ENCODE assay signal across 10 cellular contexts in genomic region chr3:53844262-53845102, GRCh38. TPM values are rescaled to one million over a fixed set of nuclear protein-coding genes. Genes with fewer than 3 reads are reported as not detected.
A peak's percentile ranks its signal among the peaks of the same experiment; 100 is the strongest.
DNase-seq lines count a peak whose midpoint lies in the region; ATAC-seq and TF ChIP-seq lines count a peak whose summit lies in the region.
"Had no signal": no experiment of that assay in that cellular context is flagged by ENCODE, and none has a peak within 500 bp of the region (broad histone marks: within the 10 kb centered on the region; RNA-seq: fewer than 3 reads in every experiment).

No MANE protein-coding gene starts in this region.

- H3K9me2 ChIP-seq in OCI-LY7 (ENCODE audit: insufficient read depth, low read length), result no peaks in the 10 kb centered on the region

- H3K4me1 Mint-ChIP-seq in activated CD4-positive, alpha-beta memory T cell treated with anti-CD3 and anti-CD28 coated beads, Interleukin-2, amount 10 ng/mL, durations not matched to agents 7 days and 5 days, result peaks cover 14% of the 10 kb centered on the region
- H3K4me1 Mint-ChIP-seq in activated CD4-positive, alpha-beta memory T cell treated with anti-CD3 and anti-CD28 coated beads for 36 hours (ENCODE audit: low read depth), result peaks cover 2% of the 10 kb centered on the region

- BruUV-seq in OCI-LY7 (replicated peaks; lab: Mats Ljungman, UMichigan), result no TSS peak

- intact Hi-C loops in activated CD4-positive, alpha-beta memory T cell treated with anti-CD3 and anti-CD28 coated beads for 36 hours (cut with micrococcal nuclease), result no loop called here
- intact Hi-C loops in OCI-LY7 (cut with micrococcal nuclease; ENCODE audit: unreplicated experiment), result loop anchor here (2.0 to 5.0 kb wide), 2 partner anchors 46 to 97 kb away; partner anchors contain the start of gene SELENOK

- H3K9me3 ChIP-seq in OCI-LY7 (ENCODE audit: low read length), result no peaks in the 10 kb centered on the region
- H3K9me3 ChIP-seq: esophagus muscularis mucosa had no signal

- TF ChIP-seq CTCF in OCI-LY7 (conservative IDR thresholded peaks at IDR 0.05; ENCODE audit: low read length), result no peak

- peaks cover 15% of the 10 kb centered on the region for H3K4me1 ChIP-seq in OCI-LY7 (ENCODE audit: insufficient read depth, low read length, poor library complexity, severe bottlenecking)

- POLR2A ChIA-PET in activated CD4-positive, alpha-beta memory T cell treated with anti-CD3 and anti-CD28 coated beads, Interleukin-2, amount 10 ng/mL, durations not matched to agents 7 days and 5 days (lab: Charles Lee), result interaction anchor here (0.8 to 2.3 kb wide), 6 partner anchors 19 to 737 kb away, joined by 3 to 15 read pairs (median 4); partner anchors contain the start of gene SELENOK
- POLR2A ChIA-PET in activated CD4-positive, alpha-beta memory T cell treated with anti-CD3 and anti-CD28 coated beads for 36 hours (lab: Charles Lee), result interaction anchor here (0.6 kb wide), 1 partner anchor 17 kb away, joined by 3 read pairs; no protein-coding TSS in a partner anchor
- POLR2A ChIA-PET in OCI-LY7 (lab: Charles Lee) (interaction anchor here (0.5 to 1.6 kb wide), 3 partner anchors 9 to 170 kb away, joined by 3 to 5 read pairs (median 3); partner anchors contain the start of gene ACTR8), HEK293T (lab: Yijun Ruan, JAX) (interaction anchor here (1.0 to 1.2 kb wide), 2 partner anchors 8 to 10 kb away, joined by 3 to 7 read pairs; no protein-coding TSS in a partner anchor)

- H3K4me2 ChIP-seq in OCI-LY7 (ENCODE audit: low read length), result peak overlapping the region; percentile 17; the same call in 1 of the 2 replicates

- H3K36me3 Mint-ChIP-seq in activated CD4-positive, alpha-beta memory T cell treated with anti-CD3 and anti-CD28 coated beads, Interleukin-2, amount 10 ng/mL, durations not matched to agents 7 days and 5 days (ENCODE audit: low read depth), result peaks cover 4% of the 10 kb centered on the region
- H3K36me3 Mint-ChIP-seq in activated CD4-positive, alpha-beta memory T cell treated with anti-CD3 and anti-CD28 coated beads for 36 hours, result no peaks in the 10 kb centered on the region

- H4K20me1 ChIP-seq in OCI-LY7 (ENCODE audit: insufficient read depth, low read length), result no peaks in the 10 kb centered on the region

- no peak for ATAC-seq in HG03565 (IDR thresholded peaks at IDR 0.05; ENCODE audit: unreplicated experiment)

- no peak for DNase-seq in activated CD4-positive, alpha-beta memory T cell treated with anti-CD3 and anti-CD28 coated beads, Interleukin-2, amount 10 ng/mL, durations not matched to agents 7 days and 5 days
- no peak for DNase-seq in activated CD4-positive, alpha-beta memory T cell treated with anti-CD3 and anti-CD28 coated beads for 36 hours
- DNase-seq in OCI-LY7 (ENCODE audit: low spot score) (peak; percentile 12), kidney tubule cell (ENCODE audit: low spot score) (peak; percentile 74), HEK293T (ENCODE audit: extremely low spot score) (no peak)
- no peak for DNase-seq in stimulated activated naive CD4-positive, alpha-beta T cell treated with Interleukin-2 at 50 U/mL for 16 hours (lab: John Stamatoyannopoulos, UW)
- DNase-seq: activated effector memory CD4-positive, alpha-beta T cell treated with anti-CD3 and anti-CD28 coated beads, Interleukin-2, amount 50 U/mL, for 16 hours had no signal

- H3K27me3 Mint-ChIP-seq in activated CD4-positive, alpha-beta memory T cell treated with anti-CD3 and anti-CD28 coated beads, Interleukin-2, amount 10 ng/mL, durations not matched to agents 7 days and 5 days, result peaks cover 52% of the 10 kb centered on the region
- H3K27me3 Mint-ChIP-seq in activated CD4-positive, alpha-beta memory T cell treated with anti-CD3 and anti-CD28 coated beads for 36 hours, result peaks cover 36% of the 10 kb centered on the region

- H3K4me3 Mint-ChIP-seq in activated CD4-positive, alpha-beta memory T cell treated with anti-CD3 and anti-CD28 coated beads, Interleukin-2, amount 10 ng/mL, durations not matched to agents 7 days and 5 days, result peak overlapping the region; percentile 72
- no peak overlapping the region for H3K4me3 Mint-ChIP-seq in activated CD4-positive, alpha-beta memory T cell treated with anti-CD3 and anti-CD28 coated beads for 36 hours

- no peaks in the 10 kb centered on the region for H3K36me3 ChIP-seq in OCI-LY7 (ENCODE audit: insufficient read depth, low read length)
- H3K36me3 ChIP-seq: esophagus muscularis mucosa had no signal

- no peaks in the 10 kb centered on the region for H3K9me3 Mint-ChIP-seq in activated CD4-positive, alpha-beta memory T cell treated with anti-CD3 and anti-CD28 coated beads, Interleukin-2, amount 10 ng/mL, durations not matched to agents 7 days and 5 days
- H3K9me3 Mint-ChIP-seq in activated CD4-positive, alpha-beta memory T cell treated with anti-CD3 and anti-CD28 coated beads for 36 hours, result no peaks in the 10 kb centered on the region

- no peaks in the 10 kb centered on the region for H3K79me2 ChIP-seq in OCI-LY7 (ENCODE audit: insufficient read depth, low read depth, low read length)

- H3K27ac Mint-ChIP-seq in activated CD4-positive, alpha-beta memory T cell treated with anti-CD3 and anti-CD28 coated beads, Interleukin-2, amount 10 ng/mL, durations not matched to agents 7 days and 5 days, result peak overlapping the region; percentile 43
- H3K27ac Mint-ChIP-seq in activated CD4-positive, alpha-beta memory T cell treated with anti-CD3 and anti-CD28 coated beads for 36 hours, result no peak overlapping the region

- CTCF ChIA-PET in activated CD4-positive, alpha-beta memory T cell treated with anti-CD3 and anti-CD28 coated beads, Interleukin-2, amount 10 ng/mL, durations not matched to agents 7 days and 5 days (lab: Charles Lee), result interaction anchor here (0.9 to 1.2 kb wide), 6 partner anchors 31 to 176 kb away, joined by 3 to 4 read pairs (median 3); no protein-coding TSS in a partner anchor
- CTCF ChIA-PET in activated CD4-positive, alpha-beta memory T cell treated with anti-CD3 and anti-CD28 coated beads for 36 hours (lab: Charles Lee), result no interaction called here
- CTCF ChIA-PET in OCI-LY7 (lab: Charles Lee; ENCODE audit: unreplicated experiment) (no interaction called here), HEK293T (lab: Yijun Ruan, JAX) (no interaction called here)

- no peak overlapping the region for H3K4me3 ChIP-seq in OCI-LY7 (ENCODE audit: low read depth, low read length, poor library complexity, severe bottlenecking)

- H2AFZ ChIP-seq in OCI-LY7 (ENCODE audit: low read length), result no peak overlapping the region; the same call in 1 of the 2 replicates

- H3K27ac ChIP-seq in OCI-LY7 (ENCODE audit: low read depth, low read length, poor library complexity, severe bottlenecking) (no peak overlapping the region), temporal lobe (ENCODE audit: low read depth, low read length) (peak overlapping the region; percentile 90)

TF ChIP-seq in HEK293T, 16 proteins besides CTCF, POLR2A, EP300 and RAD21:
- TF ChIP-seq TARDBP (IDR thresholded peaks at IDR 0.05), result no peak
- no peak for TF ChIP-seq NFRKB (IDR thresholded peaks at IDR 0.05)

RNA-seq across cellular contexts. Expression of gene CHDH, which starts 1.7 kb away (rescaled TPM):
- total RNA-seq in activated CD4-positive, alpha-beta memory T cell treated with anti-CD3 and anti-CD28 coated beads, Interleukin-2, amount 10 ng/mL, durations not matched to agents 7 days and 5 days, result 1 to 10 TPM; 9.0 to 9.1 TPM
- total RNA-seq in activated CD4-positive, alpha-beta memory T cell treated with anti-CD3 and anti-CD28 coated beads for 36 hours, result under 1 TPM; 0.41 to 0.59 TPM
- total RNA-seq in OCI-LY7 (2014; rRNA removed; shearing (Covaris generic)), result 0.03 and 0.10 TPM in 2 replicates
- total RNA-seq in OCI-LY7 (2022), result 1.4 and 2.3 TPM in 2 replicates
- 1.2 TPM for total RNA-seq in temporal lobe

RNA-seq across cellular contexts. Expression of gene IL17RB, which starts 1.9 kb away (rescaled TPM):
- total RNA-seq in activated CD4-positive, alpha-beta memory T cell treated with anti-CD3 and anti-CD28 coated beads, Interleukin-2, amount 10 ng/mL, durations not matched to agents 7 days and 5 days, result 10 to 100 TPM; 60.7 to 62.4 TPM
- total RNA-seq in activated CD4-positive, alpha-beta memory T cell treated with anti-CD3 and anti-CD28 coated beads for 36 hours, result 1 to 10 TPM in 1 of 2 experiments, under 1 TPM in 1; 0.92 to 1.1 TPM
- total RNA-seq in OCI-LY7 (2014; rRNA removed; shearing (Covaris generic)), result not detected in 2 replicates
- total RNA-seq in OCI-LY7 (2022) (0.33 and 0.57 TPM in 2 replicates), temporal lobe (2.2 TPM)

RNA-seq across cellular contexts. Expression of gene ACTR8, which starts 37.5 kb away (rescaled TPM):
- total RNA-seq in activated CD4-positive, alpha-beta memory T cell treated with anti-CD3 and anti-CD28 coated beads, Interleukin-2, amount 10 ng/mL, durations not matched to agents 7 days and 5 days, result 10 to 100 TPM; 42.9 to 48.0 TPM
- 10 to 100 TPM; 32.0 to 33.1 TPM for total RNA-seq in activated CD4-positive, alpha-beta memory T cell treated with anti-CD3 and anti-CD28 coated beads for 36 hours
- 30.5 and 39.6 TPM in 2 replicates for total RNA-seq in OCI-LY7 (2014; rRNA removed; shearing (Covaris generic))
- 47.3 and 48.7 TPM in 2 replicates for total RNA-seq in OCI-LY7 (2022)
- total RNA-seq in temporal lobe, result 55.6 TPM

RNA-seq across cellular contexts. Expression of gene SELENOK, which starts 47.2 kb away (rescaled TPM):
- 10 to 100 TPM; 79.8 to 80.9 TPM for total RNA-seq in activated CD4-positive, alpha-beta memory T cell treated with anti-CD3 and anti-CD28 coated beads, Interleukin-2, amount 10 ng/mL, durations not matched to agents 7 days and 5 days
- 10 to 100 TPM; 55.3 to 56.4 TPM for total RNA-seq in activated CD4-positive, alpha-beta memory T cell treated with anti-CD3 and anti-CD28 coated beads for 36 hours
- total RNA-seq in OCI-LY7 (2014; rRNA removed; shearing (Covaris generic)), result 48.7 and 63.8 TPM in 2 replicates
- total RNA-seq in OCI-LY7 (2022), result 33.8 and 36.7 TPM in 2 replicates
- 21.4 TPM for total RNA-seq in temporal lobe

Comparison
In these comparisons a context has a peak if more than half of its experiments do, and no peak if none do; other contexts are left out.
1. RNA of gene IL17RB, which starts 1.9 kb away (total RNA-seq): 60.7 to 62.4 TPM in activated CD4-positive, alpha-beta memory T cell treated with anti-CD3 and anti-CD28 coated beads, Interleukin-2, amount 10 ng/mL, durations not matched to agents 7 days and 5 days; 2.2 TPM in temporal lobe (single experiment), 0.92 to 1.1 TPM in activated CD4-positive, alpha-beta memory T cell treated with anti-CD3 and anti-CD28 coated beads for 36 hours and 0.33 to 0.57 TPM in OCI-LY7; every median in the first group is over 10 times any median in the second.
2. DNase-seq: peak in OCI-LY7 (single experiment) and kidney tubule cell (single experiment); none in activated CD4-positive, alpha-beta memory T cell treated with anti-CD3 and anti-CD28 coated beads, Interleukin-2, amount 10 ng/mL, durations not matched to agents 7 days and 5 days (single experiment), activated CD4-positive, alpha-beta memory T cell treated with anti-CD3 and anti-CD28 coated beads for 36 hours (single experiment), stimulated activated naive CD4-positive, alpha-beta T cell treated with Interleukin-2 at 50 U/mL for 16 hours (single experiment) and HEK293T (single experiment).